In the genomic region with DNA sequence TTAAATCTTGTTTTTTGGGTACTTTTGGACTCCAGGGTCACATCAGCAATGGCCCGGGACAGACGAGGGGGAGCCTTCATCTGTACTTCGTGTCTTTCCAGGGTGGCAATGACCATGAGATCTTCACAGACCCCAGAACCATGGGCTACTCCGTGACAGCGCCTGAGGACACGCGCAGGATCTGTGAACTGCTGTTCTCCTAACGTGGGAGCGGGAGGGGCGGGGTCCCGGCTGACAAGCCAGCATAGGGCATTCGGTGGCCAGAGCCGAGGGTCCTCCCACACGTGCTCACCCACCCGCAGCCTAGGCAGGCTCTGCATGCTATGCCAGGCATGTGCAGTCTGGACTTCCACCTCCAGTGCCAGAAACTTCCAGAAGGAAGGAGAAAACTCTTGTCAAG, we compare ENCODE assay signal across 2 cellular contexts.
TF ChIP-seq lines count a peak whose summit lies in the region.

No MANE protein-coding gene starts in this region.

TF ChIP-seq in SK-N-SH, 30 proteins besides CTCF, POLR2A, EP300 and RAD21 (continued from another document):
- TF ChIP-seq MAX (IDR thresholded peaks at IDR 0.05; ENCODE audit: low read depth), result no peak
- TF ChIP-seq, protein P1, sequence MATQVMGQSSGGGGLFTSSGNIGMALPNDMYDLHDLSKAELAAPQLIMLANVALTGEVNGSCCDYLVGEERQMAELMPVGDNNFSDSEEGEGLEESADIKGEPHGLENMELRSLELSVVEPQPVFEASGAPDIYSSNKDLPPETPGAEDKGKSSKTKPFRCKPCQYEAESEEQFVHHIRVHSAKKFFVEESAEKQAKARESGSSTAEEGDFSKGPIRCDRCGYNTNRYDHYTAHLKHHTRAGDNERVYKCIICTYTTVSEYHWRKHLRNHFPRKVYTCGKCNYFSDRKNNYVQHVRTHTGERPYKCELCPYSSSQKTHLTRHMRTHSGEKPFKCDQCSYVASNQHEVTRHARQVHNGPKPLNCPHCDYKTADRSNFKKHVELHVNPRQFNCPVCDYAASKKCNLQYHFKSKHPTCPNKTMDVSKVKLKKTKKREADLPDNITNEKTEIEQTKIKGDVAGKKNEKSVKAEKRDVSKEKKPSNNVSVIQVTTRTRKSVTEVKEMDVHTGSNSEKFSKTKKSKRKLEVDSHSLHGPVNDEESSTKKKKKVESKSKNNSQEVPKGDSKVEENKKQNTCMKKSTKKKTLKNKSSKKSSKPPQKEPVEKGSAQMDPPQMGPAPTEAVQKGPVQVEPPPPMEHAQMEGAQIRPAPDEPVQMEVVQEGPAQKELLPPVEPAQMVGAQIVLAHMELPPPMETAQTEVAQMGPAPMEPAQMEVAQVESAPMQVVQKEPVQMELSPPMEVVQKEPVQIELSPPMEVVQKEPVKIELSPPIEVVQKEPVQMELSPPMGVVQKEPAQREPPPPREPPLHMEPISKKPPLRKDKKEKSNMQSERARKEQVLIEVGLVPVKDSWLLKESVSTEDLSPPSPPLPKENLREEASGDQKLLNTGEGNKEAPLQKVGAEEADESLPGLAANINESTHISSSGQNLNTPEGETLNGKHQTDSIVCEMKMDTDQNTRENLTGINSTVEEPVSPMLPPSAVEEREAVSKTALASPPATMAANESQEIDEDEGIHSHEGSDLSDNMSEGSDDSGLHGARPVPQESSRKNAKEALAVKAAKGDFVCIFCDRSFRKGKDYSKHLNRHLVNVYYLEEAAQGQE (IDR thresholded peaks at IDR 0.05; ENCODE audit: low read depth, low read length), result no peak
TF ChIP-seq in SK-N-SH: peak in this region for 0.

TF ChIP-seq in SK-N-SH treated with all-trans-retinoic acid at 6 μM for 48 hours, 23 proteins besides CTCF, POLR2A, EP300 and RAD21 (continued from another document):
- TF ChIP-seq OSR1 (CRISPR knock-in tag; IDR thresholded peaks at IDR 0.05) (no peak), RARB (CRISPR knock-in tag; IDR thresholded peaks at IDR 0.05) (no peak), ARNTL (CRISPR knock-in tag; IDR thresholded peaks at IDR 0.05; ENCODE audit: borderline replicate concordance, low read depth) (no peak), GLIS3 (CRISPR knock-in tag; IDR thresholded peaks at IDR 0.05) (no peak), CSDC2 (CRISPR knock-in tag; IDR thresholded peaks at IDR 0.05) (no peak), BACH2 (CRISPR knock-in tag; IDR thresholded peaks at IDR 0.05; ENCODE audit: borderline replicate concordance) (no peak), PATZ1 (CRISPR knock-in tag; IDR thresholded peaks at IDR 0.05; ENCODE audit: borderline replicate concordance) (no peak), TSHZ2 (CRISPR knock-in tag; IDR thresholded peaks at IDR 0.05) (no peak), ZNF8 (CRISPR knock-in tag; IDR thresholded peaks at IDR 0.05) (no peak), ZFP30 (CRISPR knock-in tag; IDR thresholded peaks at IDR 0.05) (no peak), ISL1 (CRISPR knock-in tag; IDR thresholded peaks at IDR 0.05) (no peak), ZC3H10 (CRISPR knock-in tag; IDR thresholded peaks at IDR 0.05) (no peak), SNAI2 (CRISPR knock-in tag; IDR thresholded peaks at IDR 0.05) (no peak), TCF4 (CRISPR knock-in tag; IDR thresholded peaks at IDR 0.05; ENCODE audit: borderline replicate concordance) (no peak), PPARA (CRISPR knock-in tag; IDR thresholded peaks at IDR 0.05; ENCODE audit: borderline replicate concordance) (no peak), ZFP3 (CRISPR knock-in tag; IDR thresholded peaks at IDR 0.05) (no peak), ZNF70 (CRISPR knock-in tag; IDR thresholded peaks at IDR 0.05) (no peak)
- TF ChIP-seq, protein P2, sequence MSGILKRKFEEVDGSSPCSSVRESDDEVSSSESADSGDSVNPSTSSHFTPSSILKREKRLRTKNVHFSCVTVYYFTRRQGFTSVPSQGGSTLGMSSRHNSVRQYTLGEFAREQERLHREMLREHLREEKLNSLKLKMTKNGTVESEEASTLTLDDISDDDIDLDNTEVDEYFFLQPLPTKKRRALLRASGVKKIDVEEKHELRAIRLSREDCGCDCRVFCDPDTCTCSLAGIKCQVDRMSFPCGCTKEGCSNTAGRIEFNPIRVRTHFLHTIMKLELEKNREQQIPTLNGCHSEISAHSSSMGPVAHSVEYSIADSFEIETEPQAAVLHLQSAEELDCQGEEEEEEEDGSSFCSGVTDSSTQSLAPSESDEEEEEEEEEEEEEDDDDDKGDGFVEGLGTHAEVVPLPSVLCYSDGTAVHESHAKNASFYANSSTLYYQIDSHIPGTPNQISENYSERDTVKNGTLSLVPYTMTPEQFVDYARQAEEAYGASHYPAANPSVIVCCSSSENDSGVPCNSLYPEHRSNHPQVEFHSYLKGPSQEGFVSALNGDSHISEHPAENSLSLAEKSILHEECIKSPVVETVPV (CRISPR knock-in tag; IDR thresholded peaks at IDR 0.05), result no peak
- TF ChIP-seq, protein P3, sequence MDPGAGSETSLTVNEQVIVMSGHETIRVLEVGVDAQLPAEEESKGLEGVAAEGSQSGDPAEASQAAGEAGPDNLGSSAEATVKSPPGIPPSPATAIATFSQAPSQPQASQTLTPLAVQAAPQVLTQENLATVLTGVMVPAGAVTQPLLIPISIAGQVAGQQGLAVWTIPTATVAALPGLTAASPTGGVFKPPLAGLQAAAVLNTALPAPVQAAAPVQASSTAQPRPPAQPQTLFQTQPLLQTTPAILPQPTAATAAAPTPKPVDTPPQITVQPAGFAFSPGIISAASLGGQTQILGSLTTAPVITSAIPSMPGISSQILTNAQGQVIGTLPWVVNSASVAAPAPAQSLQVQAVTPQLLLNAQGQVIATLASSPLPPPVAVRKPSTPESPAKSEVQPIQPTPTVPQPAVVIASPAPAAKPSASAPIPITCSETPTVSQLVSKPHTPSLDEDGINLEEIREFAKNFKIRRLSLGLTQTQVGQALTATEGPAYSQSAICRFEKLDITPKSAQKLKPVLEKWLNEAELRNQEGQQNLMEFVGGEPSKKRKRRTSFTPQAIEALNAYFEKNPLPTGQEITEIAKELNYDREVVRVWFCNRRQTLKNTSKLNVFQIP (CRISPR knock-in tag; IDR thresholded peaks at IDR 0.05; ENCODE audit: borderline replicate concordance, low read depth), result no peak
